ENCODE assay signal across 24 cellular contexts in the genomic region with DNA sequence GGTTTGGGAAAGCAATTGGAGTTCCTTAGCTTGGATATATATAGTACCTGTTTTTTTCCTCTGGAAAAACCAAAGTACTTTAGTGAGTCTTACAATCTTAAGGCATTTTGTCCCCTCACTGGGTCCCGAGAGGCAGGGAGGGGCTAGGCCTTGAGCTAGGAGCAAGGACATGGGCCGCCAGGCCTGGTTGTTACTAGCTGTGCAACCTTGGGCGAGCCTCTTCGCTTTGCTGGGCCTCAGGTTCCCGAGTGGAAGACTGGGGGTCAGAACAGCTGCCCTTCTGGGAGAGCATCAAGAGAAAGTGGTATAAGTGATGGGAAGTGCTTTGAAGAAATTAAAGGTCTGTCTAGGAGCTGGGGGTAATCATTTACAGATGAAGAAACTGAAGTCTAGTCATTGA.
"Had no signal": no experiment of that assay in that cellular context is flagged by ENCODE, and none has a peak within 500 bp of the region (broad histone marks: within the 10 kb centered on the region; RNA-seq: fewer than 3 reads in every experiment).

No MANE protein-coding gene starts in this region.

- H3K4me3 Mint-ChIP-seq: dendritic cell treated with granulocyte-macrophage colony-stimulating factor and Interleukin-4, amounts not matched to agents 40 ng/mL and 50 ng/mL, for 4 days; memory B cell; natural killer cell; stimulated activated effector memory CD8-positive, alpha-beta T cell treated with anti-CD3 and anti-CD28 coated beads, Interleukin-12 subunit alpha, Interleukin-12 subunit beta, amount 100 ng/mL, for 72 hours had no signal

- H3K36me3 ChIP-seq: colonic mucosa, esophagus squamous epithelium, neutrophil, pancreas, stomach, tibial nerve, upper lobe of left lung had no signal

- H3K9me3 Mint-ChIP-seq: dendritic cell treated with granulocyte-macrophage colony-stimulating factor and Interleukin-4, amounts not matched to agents 40 ng/mL and 50 ng/mL, for 4 days; memory B cell; natural killer cell had no signal

- H3K4me3 ChIP-seq: colonic mucosa, esophagus squamous epithelium, lung, pancreas, smooth muscle cell, stomach, testis, tibial nerve, upper lobe of left lung had no signal

- H3K27me3 ChIP-seq: colonic mucosa, esophagus squamous epithelium, pancreas, stomach, testis, tibial nerve, upper lobe of left lung had no signal

- H3K9me3 ChIP-seq: colonic mucosa, esophagus squamous epithelium, neutrophil, pancreas, stomach, testis, tibial nerve, upper lobe of left lung had no signal

- H3K4me1 ChIP-seq: colonic mucosa, pancreas, stomach, testis, tibial nerve, upper lobe of left lung had no signal

- H3K4me1 Mint-ChIP-seq: stimulated activated effector memory CD8-positive, alpha-beta T cell treated with anti-CD3 and anti-CD28 coated beads, Interleukin-12 subunit alpha, Interleukin-12 subunit beta, amount 100 ng/mL, for 72 hours had no signal

- H3K27ac Mint-ChIP-seq: dendritic cell treated with granulocyte-macrophage colony-stimulating factor and Interleukin-4, amounts not matched to agents 40 ng/mL and 50 ng/mL, for 4 days; memory B cell; natural killer cell; stimulated activated effector memory CD8-positive, alpha-beta T cell treated with anti-CD3 and anti-CD28 coated beads, Interleukin-12 subunit alpha, Interleukin-12 subunit beta, amount 100 ng/mL, for 72 hours had no signal

- H3K36me3 Mint-ChIP-seq: memory B cell; natural killer cell; stimulated activated effector memory CD8-positive, alpha-beta T cell treated with anti-CD3 and anti-CD28 coated beads, Interleukin-12 subunit alpha, Interleukin-12 subunit beta, amount 100 ng/mL, for 72 hours had no signal

- ATAC-seq: left ventricle myocardium superior; natural killer cell; pancreas; sciatic nerve; stimulated activated effector memory CD8-positive, alpha-beta T cell treated with anti-CD3 and anti-CD28 coated beads, Interleukin-12 subunit alpha, Interleukin-12 subunit beta, amount 100 ng/mL, for 72 hours had no signal

- DNase-seq: central memory CD4-positive, alpha-beta T cell; colonic mucosa; effector memory CD4-positive, alpha-beta T cell; erythroblast; esophagus squamous epithelium; foreskin melanocyte; glutamatergic neuron; left ventricle myocardium superior; natural killer cell; pancreas; stimulated activated CD4-positive, alpha-beta T cell treated with anti-CD3 and anti-CD28 coated beads, Interleukin-2, amount 100 ng/mL, for 24 hours; stimulated activated CD4-positive, alpha-beta T cell treated with anti-CD3 and anti-CD28 coated beads, Interleukin-4, amount 100 ng/mL, for 24 hours; stimulated activated naive CD4-positive, alpha-beta T cell treated with Interleukin-2 at 50 U/mL for 16 hours; stomach; testis; upper lobe of left lung had no signal

- H3K27ac ChIP-seq: colonic mucosa, esophagus squamous epithelium, neutrophil, pancreas, stomach, testis, tibial nerve, upper lobe of left lung had no signal
